1 cellular context compared by ENCODE assay signal in genomic region chr6:26568601-26569432, GRCh38.
TF ChIP-seq lines count a peak whose summit lies in the region.

No MANE protein-coding gene starts in this region.

TF ChIP-seq in WTC11, 78 proteins besides CTCF, POLR2A, EP300 and RAD21 (continued from another document):
- TF ChIP-seq SP1 (CRISPR knock-in tag; conservative IDR thresholded peaks at IDR 0.05) (no peak), ZNF219 (CRISPR knock-in tag; IDR thresholded peaks at IDR 0.05; ENCODE audit: borderline replicate concordance) (no peak), ZNF121 (CRISPR knock-in tag; IDR thresholded peaks at IDR 0.05) (no peak), JUN (CRISPR knock-in tag; IDR thresholded peaks at IDR 0.05) (no peak), MAX (CRISPR knock-in tag; IDR thresholded peaks at IDR 0.05) (no peak), GABPB1 (CRISPR knock-in tag; IDR thresholded peaks at IDR 0.05) (peak; percentile 82), NR2C2 (CRISPR knock-in tag; IDR thresholded peaks at IDR 0.05) (no peak), SMAD3 (CRISPR knock-in tag; IDR thresholded peaks at IDR 0.05; ENCODE audit: borderline replicate concordance) (0 out of 2 replicates have a peak, but pooled peaks have one; percentile 60), ZBTB21 (CRISPR knock-in tag; IDR thresholded peaks at IDR 0.05; ENCODE audit: borderline replicate concordance) (no peak), ARID4B (CRISPR knock-in tag; IDR thresholded peaks at IDR 0.05; ENCODE audit: borderline replicate concordance) (no peak), CREM (CRISPR knock-in tag; IDR thresholded peaks at IDR 0.05) (no peak), PRDM15 (CRISPR knock-in tag; IDR thresholded peaks at IDR 0.05) (no peak), ZSCAN18 (CRISPR knock-in tag; IDR thresholded peaks at IDR 0.05) (no peak), ZNF423 (CRISPR knock-in tag; IDR thresholded peaks at IDR 0.05) (no peak), FOXK1 (CRISPR knock-in tag; IDR thresholded peaks at IDR 0.05) (peak; percentile 76)
- TF ChIP-seq, protein P1, sequence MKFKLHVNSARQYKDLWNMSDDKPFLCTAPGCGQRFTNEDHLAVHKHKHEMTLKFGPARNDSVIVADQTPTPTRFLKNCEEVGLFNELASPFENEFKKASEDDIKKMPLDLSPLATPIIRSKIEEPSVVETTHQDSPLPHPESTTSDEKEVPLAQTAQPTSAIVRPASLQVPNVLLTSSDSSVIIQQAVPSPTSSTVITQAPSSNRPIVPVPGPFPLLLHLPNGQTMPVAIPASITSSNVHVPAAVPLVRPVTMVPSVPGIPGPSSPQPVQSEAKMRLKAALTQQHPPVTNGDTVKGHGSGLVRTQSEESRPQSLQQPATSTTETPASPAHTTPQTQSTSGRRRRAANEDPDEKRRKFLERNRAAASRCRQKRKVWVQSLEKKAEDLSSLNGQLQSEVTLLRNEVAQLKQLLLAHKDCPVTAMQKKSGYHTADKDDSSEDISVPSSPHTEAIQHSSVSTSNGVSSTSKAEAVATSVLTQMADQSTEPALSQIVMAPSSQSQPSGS (CRISPR knock-in tag; IDR thresholded peaks at IDR 0.05; ENCODE audit: borderline replicate concordance, low read depth): no peak
- TF ChIP-seq, protein P2, sequence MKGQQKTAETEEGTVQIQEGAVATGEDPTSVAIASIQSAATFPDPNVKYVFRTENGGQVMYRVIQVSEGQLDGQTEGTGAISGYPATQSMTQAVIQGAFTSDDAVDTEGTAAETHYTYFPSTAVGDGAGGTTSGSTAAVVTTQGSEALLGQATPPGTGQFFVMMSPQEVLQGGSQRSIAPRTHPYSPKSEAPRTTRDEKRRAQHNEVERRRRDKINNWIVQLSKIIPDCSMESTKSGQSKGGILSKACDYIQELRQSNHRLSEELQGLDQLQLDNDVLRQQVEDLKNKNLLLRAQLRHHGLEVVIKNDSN (CRISPR knock-in tag; IDR thresholded peaks at IDR 0.05): no peak
- TF ChIP-seq, protein P3, sequence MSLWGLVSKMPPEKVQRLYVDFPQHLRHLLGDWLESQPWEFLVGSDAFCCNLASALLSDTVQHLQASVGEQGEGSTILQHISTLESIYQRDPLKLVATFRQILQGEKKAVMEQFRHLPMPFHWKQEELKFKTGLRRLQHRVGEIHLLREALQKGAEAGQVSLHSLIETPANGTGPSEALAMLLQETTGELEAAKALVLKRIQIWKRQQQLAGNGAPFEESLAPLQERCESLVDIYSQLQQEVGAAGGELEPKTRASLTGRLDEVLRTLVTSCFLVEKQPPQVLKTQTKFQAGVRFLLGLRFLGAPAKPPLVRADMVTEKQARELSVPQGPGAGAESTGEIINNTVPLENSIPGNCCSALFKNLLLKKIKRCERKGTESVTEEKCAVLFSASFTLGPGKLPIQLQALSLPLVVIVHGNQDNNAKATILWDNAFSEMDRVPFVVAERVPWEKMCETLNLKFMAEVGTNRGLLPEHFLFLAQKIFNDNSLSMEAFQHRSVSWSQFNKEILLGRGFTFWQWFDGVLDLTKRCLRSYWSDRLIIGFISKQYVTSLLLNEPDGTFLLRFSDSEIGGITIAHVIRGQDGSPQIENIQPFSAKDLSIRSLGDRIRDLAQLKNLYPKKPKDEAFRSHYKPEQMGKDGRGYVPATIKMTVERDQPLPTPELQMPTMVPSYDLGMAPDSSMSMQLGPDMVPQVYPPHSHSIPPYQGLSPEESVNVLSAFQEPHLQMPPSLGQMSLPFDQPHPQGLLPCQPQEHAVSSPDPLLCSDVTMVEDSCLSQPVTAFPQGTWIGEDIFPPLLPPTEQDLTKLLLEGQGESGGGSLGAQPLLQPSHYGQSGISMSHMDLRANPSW (CRISPR knock-in tag; conservative IDR thresholded peaks at IDR 0.05; ENCODE audit: low read depth): no peak
